10 cellular contexts compared by ENCODE assay signal in the genomic region with DNA sequence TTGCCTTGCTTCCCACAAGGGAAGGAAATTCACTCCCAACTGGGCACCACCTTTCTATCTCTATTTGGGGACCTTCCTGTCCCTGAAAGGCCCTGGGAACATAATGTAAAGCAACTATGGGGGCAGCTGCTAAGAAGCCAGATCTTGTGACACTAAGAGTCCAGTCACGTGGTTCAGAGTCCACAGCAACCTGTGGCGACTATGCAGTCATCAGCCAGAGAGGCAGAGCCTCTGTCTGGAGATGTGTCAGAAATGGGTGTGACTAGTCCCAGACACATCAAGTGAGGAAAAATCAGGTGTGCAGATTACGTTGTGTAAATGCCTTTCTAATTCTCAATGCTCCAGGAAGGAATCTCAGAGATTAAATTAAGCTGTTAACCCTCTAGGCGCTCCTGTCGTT. TPM values are rescaled to one million over a fixed set of nuclear protein-coding genes. Genes with fewer than 3 reads are reported as not detected.
DNase-seq lines count a peak whose midpoint lies in the region; ATAC-seq and TF ChIP-seq lines count a peak whose summit lies in the region.
"Had no signal": no experiment of that assay in that cellular context is flagged by ENCODE, and none has a peak within 500 bp of the region (broad histone marks: within the 10 kb centered on the region; RNA-seq: fewer than 3 reads in every experiment).

No MANE protein-coding gene starts in this region.

- H3K36me3 ChIP-seq in KOPT-K1 (ENCODE audit: insufficient read depth, low read length) (no peaks in the 10 kb centered on the region), left lung (no peaks in the 10 kb centered on the region)

- peak; percentile 67 for DNase-seq in Calu3
- no peak for DNase-seq in activated T-helper 1 cell treated with anti-CD3 and anti-CD28 coated beads, Interleukin-12 subunit alpha, Interleukin-12 subunit beta, Interleukin-2, Interleukin-4 antibody, amounts not matched to agents 30 ng/mL and 10 ng/mL and 1 ng/mL, durations not matched to agents 14 hours and 24 hours and 36 hours (ENCODE audit: low spot score)
- DNase-seq in left lung: no peak
- no peak for DNase-seq in chondrocyte (ENCODE audit: low spot score)
- DNase-seq in MV-4-11 (lab: John Stamatoyannopoulos, UW): no peak
- DNase-seq in NCI-H2171 treated with DMSO at 0.1 percent for 48 hours (lab: John Stamatoyannopoulos, UW): no peak
- no peak for DNase-seq in GM19240 (ENCODE audit: insufficient read length, low spot score)
- DNase-seq: cerebellar nuclear complex, T1000 had no signal

- H3K4me1 Mint-ChIP-seq in Calu3 (ENCODE audit: low read depth, unreplicated experiment): peaks cover 16% of the 10 kb centered on the region
- H3K4me1 Mint-ChIP-seq in activated T-helper 1 cell treated with anti-CD3 and anti-CD28 coated beads, Interleukin-12 subunit alpha, Interleukin-12 subunit beta, Interleukin-2, Interleukin-4 antibody, amounts not matched to agents 30 ng/mL and 10 ng/mL and 1 ng/mL, durations not matched to agents 14 hours and 24 hours and 36 hours (ENCODE audit: low read depth): peaks cover 76% of the 10 kb centered on the region
- H3K4me1 Mint-ChIP-seq in chondrocyte (ENCODE audit: low read depth): no peaks in the 10 kb centered on the region

- H3K4me1 ChIP-seq in left lung: peaks cover 0 to 3% of the 10 kb centered on the region in 2 donors

- ATAC-seq in left lung: peak; percentile 54

- H3K27ac ChIP-seq in KOPT-K1 (ENCODE audit: low read depth, low read length, poor library complexity, severe bottlenecking): peak overlapping the region; percentile 6
- H3K27ac ChIP-seq in left lung: no peak overlapping the region

- CTCF ChIA-PET in Calu3 (lab: Charles Lee): interaction anchor here (1.0 to 2.1 kb wide), 8 partner anchors 10 to 197 kb away, joined by 3 to 5 read pairs (median 3); no protein-coding TSS in a partner anchor

- peak overlapping the region; percentile 70 for H3K4me3 Mint-ChIP-seq in Calu3 (ENCODE audit: low read depth, unreplicated experiment)
- peak overlapping the region; percentile 13 for H3K4me3 Mint-ChIP-seq in activated T-helper 1 cell treated with anti-CD3 and anti-CD28 coated beads, Interleukin-12 subunit alpha, Interleukin-12 subunit beta, Interleukin-2, Interleukin-4 antibody, amounts not matched to agents 30 ng/mL and 10 ng/mL and 1 ng/mL, durations not matched to agents 14 hours and 24 hours and 36 hours
- H3K4me3 Mint-ChIP-seq in chondrocyte (ENCODE audit: unreplicated experiment): no peak overlapping the region

- H3K27me3 Mint-ChIP-seq in Calu3 (ENCODE audit: unreplicated experiment) (peaks cover 14% of the 10 kb centered on the region), chondrocyte (ENCODE audit: low read depth) (peaks cover 54% of the 10 kb centered on the region)
- no peaks in the 10 kb centered on the region for H3K27me3 Mint-ChIP-seq in activated T-helper 1 cell treated with anti-CD3 and anti-CD28 coated beads, Interleukin-12 subunit alpha, Interleukin-12 subunit beta, Interleukin-2, Interleukin-4 antibody, amounts not matched to agents 30 ng/mL and 10 ng/mL and 1 ng/mL, durations not matched to agents 14 hours and 24 hours and 36 hours (ENCODE audit: insufficient read depth)

- TF ChIP-seq CTCF in Calu3 (IDR thresholded peaks at IDR 0.05; ENCODE audit: unreplicated experiment) (no peak), left lung (IDR thresholded peaks at IDR 0.05) (no peak), chondrocyte (IDR thresholded peaks at IDR 0.05) (no peak)

- H3K27me3 ChIP-seq in left lung: peaks cover 0 to 73% of the 10 kb centered on the region in 2 donors

- intact Hi-C loops in Calu3 (cut with micrococcal nuclease; ENCODE audit: unreplicated experiment): loop anchor here (5.0 kb wide), 1 partner anchor 104 kb away; no protein-coding TSS in a partner anchor
- intact Hi-C loops in activated T-helper 1 cell treated with anti-CD3 and anti-CD28 coated beads, Interleukin-12 subunit alpha, Interleukin-12 subunit beta, Interleukin-2, Interleukin-4 antibody, amounts not matched to agents 30 ng/mL and 10 ng/mL and 1 ng/mL, durations not matched to agents 14 hours and 24 hours and 36 hours (cut with micrococcal nuclease): loop anchor here (10.0 kb wide), 1 partner anchor 352 kb away; a partner anchor contains a TSS
- intact Hi-C loops in left lung (cut with DNase I): no loop called here

- no peak overlapping the region for H3K4me3 ChIP-seq in left lung

- H3K9me3 ChIP-seq in KOPT-K1 (ENCODE audit: insufficient read depth, low read length, poor library complexity, severe bottlenecking): no peaks in the 10 kb centered on the region
- peaks cover 0 to 7% of the 10 kb centered on the region in 2 donors for H3K9me3 ChIP-seq in left lung

- peaks cover 15% of the 10 kb centered on the region for H3K36me3 Mint-ChIP-seq in Calu3 (ENCODE audit: insufficient read depth, unreplicated experiment)
- H3K36me3 Mint-ChIP-seq in activated T-helper 1 cell treated with anti-CD3 and anti-CD28 coated beads, Interleukin-12 subunit alpha, Interleukin-12 subunit beta, Interleukin-2, Interleukin-4 antibody, amounts not matched to agents 30 ng/mL and 10 ng/mL and 1 ng/mL, durations not matched to agents 14 hours and 24 hours and 36 hours (ENCODE audit: low read depth): peaks cover 5% of the 10 kb centered on the region
- H3K36me3 Mint-ChIP-seq in chondrocyte (ENCODE audit: low read depth): no peaks in the 10 kb centered on the region

- H3K27ac Mint-ChIP-seq in Calu3 (ENCODE audit: unreplicated experiment) (peak overlapping the region; percentile 45), chondrocyte (ENCODE audit: unreplicated experiment) (no peak overlapping the region)
- peak overlapping the region; percentile 63 for H3K27ac Mint-ChIP-seq in activated T-helper 1 cell treated with anti-CD3 and anti-CD28 coated beads, Interleukin-12 subunit alpha, Interleukin-12 subunit beta, Interleukin-2, Interleukin-4 antibody, amounts not matched to agents 30 ng/mL and 10 ng/mL and 1 ng/mL, durations not matched to agents 14 hours and 24 hours and 36 hours

- H3K9me3 Mint-ChIP-seq in Calu3 (ENCODE audit: low read depth, unreplicated experiment): no peaks in the 10 kb centered on the region
- H3K9me3 Mint-ChIP-seq in activated T-helper 1 cell treated with anti-CD3 and anti-CD28 coated beads, Interleukin-12 subunit alpha, Interleukin-12 subunit beta, Interleukin-2, Interleukin-4 antibody, amounts not matched to agents 30 ng/mL and 10 ng/mL and 1 ng/mL, durations not matched to agents 14 hours and 24 hours and 36 hours: no peaks in the 10 kb centered on the region
- peaks cover 9% of the 10 kb centered on the region for H3K9me3 Mint-ChIP-seq in chondrocyte (ENCODE audit: low read depth)

- BruUV-seq in Calu3 (replicated peaks; lab: Mats Ljungman, UMichigan): no TSS peak

RNA-seq across cellular contexts. Expression of a gene that starts 26.6 kb away (rescaled TPM):
- 4.4 and 9.3 TPM in 2 replicates for total RNA-seq in Calu3 (2022)
- 48.7 and 51.9 TPM in 2 replicates for total RNA-seq in activated T-helper 1 cell treated with anti-CD3 and anti-CD28 coated beads, Interleukin-12 subunit alpha, Interleukin-12 subunit beta, Interleukin-2, Interleukin-4 antibody, amounts not matched to agents 30 ng/mL and 10 ng/mL and 1 ng/mL, durations not matched to agents 14 hours and 24 hours and 36 hours
- total RNA-seq in left lung: 1 to 10 TPM; 1.9 to 3.0 TPM
- not detected in 3 replicates for total RNA-seq in chondrocyte

Comparison
In these comparisons a context has a peak if more than half of its experiments do, and no peak if none do; other contexts are left out.
1. intact Hi-C loops: an anchor here in Calu3 (5.0 kb wide) and activated T-helper 1 cell treated with anti-CD3 and anti-CD28 coated beads, Interleukin-12 subunit alpha, Interleukin-12 subunit beta, Interleukin-2, Interleukin-4 antibody, amounts not matched to agents 30 ng/mL and 10 ng/mL and 1 ng/mL, durations not matched to agents 14 hours and 24 hours and 36 hours (10.0 kb wide); none called in left lung.